In genomic region chr2:43184339-43184895, GRCh38 we compare ENCODE assay signal across 1 cellular context.
TF ChIP-seq lines count a peak whose summit lies in the region.

No MANE protein-coding gene starts in this region.

TF ChIP-seq in HepG2, 621 proteins besides CTCF, POLR2A, EP300 and RAD21 (continued from another document and continues in another):
- no peak for TF ChIP-seq DMTF1 (CRISPR knock-in tag; IDR thresholded peaks at IDR 0.05)
- TF ChIP-seq TMF1 (CRISPR knock-in tag; IDR thresholded peaks at IDR 0.05; ENCODE audit: low read depth) = no peak
- TF ChIP-seq ZNF646 (CRISPR knock-in tag; IDR thresholded peaks at IDR 0.05) = no peak
- no peak for TF ChIP-seq ZNF138 (CRISPR knock-in tag; IDR thresholded peaks at IDR 0.05; ENCODE audit: low read depth)
- TF ChIP-seq CSRNP2 (CRISPR knock-in tag; conservative IDR thresholded peaks at IDR 0.05; ENCODE audit: low read depth) = no peak
- TF ChIP-seq PBX3 (CRISPR knock-in tag; IDR thresholded peaks at IDR 0.05; ENCODE audit: borderline replicate concordance) = no peak
- no peak for TF ChIP-seq TERF1 (CRISPR knock-in tag; IDR thresholded peaks at IDR 0.05)
- TF ChIP-seq NFIB (CRISPR knock-in tag; IDR thresholded peaks at IDR 0.05; ENCODE audit: borderline replicate concordance) = no peak
- TF ChIP-seq SALL1 (CRISPR knock-in tag; IDR thresholded peaks at IDR 0.05) = peak; percentile 97
- TF ChIP-seq ARID3A (IDR thresholded peaks at IDR 0.05; ENCODE audit: low read depth, low read length) = peak; percentile 59; the same call in 1 of the 2 replicates
- TF ChIP-seq GLMP (CRISPR knock-in tag; IDR thresholded peaks at IDR 0.05; ENCODE audit: borderline replicate concordance) = no peak
- no peak for TF ChIP-seq PRDM4 (CRISPR knock-in tag; IDR thresholded peaks at IDR 0.05; ENCODE audit: borderline replicate concordance)
- no peak for TF ChIP-seq FUBP1 (CRISPR knock-in tag; IDR thresholded peaks at IDR 0.05; ENCODE audit: borderline replicate concordance)
- no peak for TF ChIP-seq ZNF850 (CRISPR knock-in tag; conservative IDR thresholded peaks at IDR 0.05)
- TF ChIP-seq AGO2 (optimal IDR thresholded peaks at IDR 0.05; ENCODE audit: low read depth, low read length) = no peak
- peak; percentile 96 for TF ChIP-seq BCL6 (CRISPR knock-in tag; IDR thresholded peaks at IDR 0.05)
- no peak for TF ChIP-seq MBNL3 (CRISPR knock-in tag; conservative IDR thresholded peaks at IDR 0.05)
- TF ChIP-seq ZNF687 (CRISPR knock-in tag; IDR thresholded peaks at IDR 0.05) = peak; percentile 84
- TF ChIP-seq ZNF569 (CRISPR knock-in tag; IDR thresholded peaks at IDR 0.05; ENCODE audit: borderline replicate concordance) = no peak
- TF ChIP-seq GFI1 (CRISPR knock-in tag; IDR thresholded peaks at IDR 0.05; ENCODE audit: borderline replicate concordance) = 0 out of 2 replicates have a peak, but pooled peaks have one; percentile 32
- no peak for TF ChIP-seq ZNF230 (CRISPR knock-in tag; IDR thresholded peaks at IDR 0.05)
